ENCODE assay signal across 8 cellular contexts in genomic region chr9:131396626-131397025, GRCh38. TPM values are rescaled to one million over a fixed set of nuclear protein-coding genes. Genes with fewer than 3 reads are reported as not detected.
DNase-seq lines count a peak whose midpoint lies in the region; ATAC-seq and TF ChIP-seq lines count a peak whose summit lies in the region.

No MANE protein-coding gene starts in this region.

- WGBS in esophagus squamous epithelium, 2 donors = 34 to 47% methylated on average over 3 of the region's 3 CpGs
- WGBS in sigmoid colon, 2 donors = 49 to 53% methylated on average over 3 of the region's 3 CpGs

- H3K36me3 ChIP-seq in GM06990 (ENCODE audit: control insufficient read depth, insufficient read depth, low read length) (no peaks in the 10 kb centered on the region), RWPE2 (ENCODE audit: low read depth) (no peaks in the 10 kb centered on the region; the same call in 1 of the 2 replicates), esophagus squamous epithelium (no peaks in the 10 kb centered on the region), sigmoid colon (no peaks in the 10 kb centered on the region)

- H3K9me3 ChIP-seq in RWPE2 (ENCODE audit: severe bottlenecking) (no peaks in the 10 kb centered on the region), esophagus squamous epithelium (no peaks in the 10 kb centered on the region), sigmoid colon (no peaks in the 10 kb centered on the region)

- H3K4me3 ChIP-seq in GM06990 (replicated peaks; ENCODE audit: low read depth, low read length) = peak overlapping the region; percentile 4
- no peak overlapping the region for H3K4me3 ChIP-seq in RWPE2 (ENCODE audit: severe bottlenecking)
- H3K4me3 ChIP-seq in esophagus squamous epithelium = peak overlapping the region in 3 of 4 donors; percentile 61 to 95 (median 89)
- peak overlapping the region in 1 of 4 donors; percentile 76 for H3K4me3 ChIP-seq in sigmoid colon

- H3K27me3 ChIP-seq in GM06990 (replicated peaks; ENCODE audit: control insufficient read depth, insufficient read depth, low read length) (no peaks in the 10 kb centered on the region), RWPE2 (ENCODE audit: insufficient read depth, poor library complexity, severe bottlenecking) (no peaks in the 10 kb centered on the region), esophagus squamous epithelium (no peaks in the 10 kb centered on the region), sigmoid colon (no peaks in the 10 kb centered on the region)

- H3K27ac ChIP-seq in RWPE2 (ENCODE audit: poor library complexity, severe bottlenecking) = peak overlapping the region; percentile 97
- peak overlapping the region; percentile 91 to 100 (median 100) for H3K27ac ChIP-seq in esophagus squamous epithelium
- H3K27ac ChIP-seq in sigmoid colon = peak overlapping the region; percentile 95 to 97 (median 97)

- ATAC-seq in RWPE2 (ENCODE audit: low read depth) = no peak

- no peak for TF ChIP-seq EP300 in sigmoid colon (IDR thresholded peaks at IDR 0.05)

- DNase-seq in GM06990 (ENCODE audit: extremely low read depth, insufficient read length) (no peak), RWPE2 (ENCODE audit: low spot score) (no peak), esophagus squamous epithelium (lab: John Stamatoyannopoulos, UW) (no peak), sigmoid colon (no peak), NCI-H1694 treated with DMSO at 0.1 percent for 48 hours (lab: John Stamatoyannopoulos, UW) (no peak), HPDE6-E6E7 (ENCODE audit: extremely low spot score) (no peak), NCI-H2081 treated with DMSO at 0.1 percent for 48 hours (lab: John Stamatoyannopoulos, UW) (no peak), OCI-M2 (lab: John Stamatoyannopoulos, UW; ENCODE audit: unreplicated experiment) (no peak)

- TF ChIP-seq CTCF in GM06990 (IDR thresholded peaks at IDR 0.05; ENCODE audit: insufficient read depth, low read length, poor library complexity, severe bottlenecking) (no peak), RWPE2 (IDR thresholded peaks at IDR 0.05; ENCODE audit: poor library complexity, severe bottlenecking) (no peak), esophagus squamous epithelium (IDR thresholded peaks at IDR 0.05) (no peak), sigmoid colon (IDR thresholded peaks at IDR 0.05) (no peak)

- intact Hi-C loops in esophagus squamous epithelium (cut with DNase I) = no loop called here
- intact Hi-C loops in sigmoid colon (cut with DNase I) = no loop called here

- TF ChIP-seq POLR2A in esophagus squamous epithelium (IDR thresholded peaks at IDR 0.05) = no peak
- TF ChIP-seq POLR2A in sigmoid colon (IDR thresholded peaks at IDR 0.05) = no peak

- H3K4me1 ChIP-seq in RWPE2 (ENCODE audit: insufficient read depth, poor library complexity, severe bottlenecking) (peaks cover 43% of the 10 kb centered on the region), esophagus squamous epithelium (peaks cover 53 to 79% (median 57%) of the 10 kb centered on the region in 3 donors), sigmoid colon (peaks cover 0 to 77% (median 68%) of the 10 kb centered on the region in 4 donors)

RNA-seq across cellular contexts. Expression of gene PRRC2B, which starts 2.7 kb away (rescaled TPM):
- total RNA-seq in esophagus squamous epithelium = 10 to 100 TPM; 46.6 to 73.8 (median 62.9) TPM
- 10 to 100 TPM; 62.7 to 98.6 (median 78.9) TPM for total RNA-seq in sigmoid colon
- 10 to 100 TPM; 10.8 to 85.0 (median 13.2) TPM for polyA plus RNA-seq in sigmoid colon
